In genomic region chr14:52338282-52338681, GRCh38 we compare ENCODE assay signal across 1 cellular context.
TF ChIP-seq lines count a peak whose summit lies in the region.

No MANE protein-coding gene starts in this region.

TF ChIP-seq in A549, 52 proteins besides CTCF, POLR2A, EP300 and RAD21 (continued from another document):
- TF ChIP-seq, protein P1, sequence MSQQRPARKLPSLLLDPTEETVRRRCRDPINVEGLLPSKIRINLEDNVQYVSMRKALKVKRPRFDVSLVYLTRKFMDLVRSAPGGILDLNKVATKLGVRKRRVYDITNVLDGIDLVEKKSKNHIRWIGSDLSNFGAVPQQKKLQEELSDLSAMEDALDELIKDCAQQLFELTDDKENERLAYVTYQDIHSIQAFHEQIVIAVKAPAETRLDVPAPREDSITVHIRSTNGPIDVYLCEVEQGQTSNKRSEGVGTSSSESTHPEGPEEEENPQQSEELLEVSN (IDR thresholded peaks at IDR 0.05; ENCODE audit: borderline replicate concordance, low read depth), result no peak
- TF ChIP-seq HEYL (CRISPR knock-in tag; IDR thresholded peaks at IDR 0.05) (no peak), ZSCAN20 (CRISPR knock-in tag; IDR thresholded peaks at IDR 0.05) (no peak), BHLHE40 (IDR thresholded peaks at IDR 0.05; ENCODE audit: low read depth, low read length) (no peak), POLR2AphosphoS2 (conservative IDR thresholded peaks at IDR 0.05; ENCODE audit: low read length) (no peak), CEBPB (IDR thresholded peaks at IDR 0.05) (no peak; a peak in 1 of 4 replicates)
- TF ChIP-seq, protein P2, sequence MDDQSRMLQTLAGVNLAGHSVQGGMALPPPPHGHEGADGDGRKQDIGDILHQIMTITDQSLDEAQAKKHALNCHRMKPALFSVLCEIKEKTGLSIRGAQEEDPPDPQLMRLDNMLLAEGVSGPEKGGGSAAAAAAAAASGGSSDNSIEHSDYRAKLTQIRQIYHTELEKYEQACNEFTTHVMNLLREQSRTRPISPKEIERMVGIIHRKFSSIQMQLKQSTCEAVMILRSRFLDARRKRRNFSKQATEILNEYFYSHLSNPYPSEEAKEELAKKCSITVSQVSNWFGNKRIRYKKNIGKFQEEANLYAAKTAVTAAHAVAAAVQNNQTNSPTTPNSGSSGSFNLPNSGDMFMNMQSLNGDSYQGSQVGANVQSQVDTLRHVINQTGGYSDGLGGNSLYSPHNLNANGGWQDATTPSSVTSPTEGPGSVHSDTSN (IDR thresholded peaks at IDR 0.05), result 0 out of 2 replicates have a peak, but pooled peaks have one; percentile 56
TF ChIP-seq in A549: peak in this region for 5.
